In the genomic region with DNA sequence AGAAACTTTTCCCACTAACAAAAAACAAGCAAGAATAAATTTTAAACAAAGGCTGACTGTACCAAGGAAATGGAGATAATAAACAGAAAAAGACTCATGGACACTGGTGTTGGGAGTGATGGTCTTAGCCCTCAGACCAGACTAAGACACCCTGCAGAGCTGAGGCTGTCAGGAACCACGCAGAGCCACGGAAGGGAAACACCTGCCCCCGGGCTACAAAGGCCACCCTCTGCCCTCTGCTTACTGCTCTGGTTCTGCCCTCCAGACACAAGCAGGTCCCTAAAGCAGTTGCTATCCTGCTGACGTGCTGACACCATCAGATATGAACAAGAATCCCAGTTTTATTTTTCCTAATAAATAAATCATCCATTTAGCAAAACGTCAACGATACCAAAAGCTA, we compare ENCODE assay signal across 9 cellular contexts.
DNase-seq lines count a peak whose midpoint lies in the region; ATAC-seq and TF ChIP-seq lines count a peak whose summit lies in the region.
"Had no signal": no experiment of that assay in that cellular context is flagged by ENCODE, and none has a peak within 500 bp of the region (broad histone marks: within the 10 kb centered on the region; RNA-seq: fewer than 3 reads in every experiment).

No MANE protein-coding gene starts in this region.

- no peak for TF ChIP-seq CTCF in gastrocnemius medialis (IDR thresholded peaks at IDR 0.05 in 4 of 5, conservative IDR thresholded peaks at IDR 0.05 in 1 of 5)

- H3K36me3 ChIP-seq in esophagus (ENCODE audit: control insufficient read depth in 2 of 2, insufficient read depth in 2 of 2, low read length in 1 of 2) (no peaks in the 10 kb centered on the region), gastrocnemius medialis (no peaks in the 10 kb centered on the region)
- H3K36me3 ChIP-seq: Peyer's patch had no signal

- H3K4me1 Mint-ChIP-seq in T-helper 17 cell, result peaks cover 67% of the 10 kb centered on the region

- ATAC-seq in T-helper 17 cell, result no peak
- ATAC-seq in gastrocnemius medialis, result no peak
- ATAC-seq: K562 had no signal

- DNase-seq in ELF-1 (ENCODE audit: low read depth, low spot score), result peak; percentile 36
- no peak for DNase-seq in T-helper 17 cell
- no peak for DNase-seq in gastrocnemius medialis
- DNase-seq in HK-2 (ENCODE audit: unreplicated experiment), result no peak
- no peak for DNase-seq in NCI-H1105 (lab: John Stamatoyannopoulos, UW)
- DNase-seq in EL, result no peak

- H3K27me3 ChIP-seq in esophagus (ENCODE audit: control insufficient read depth in 1 of 2, insufficient read depth in 2 of 2, low read length in 2 of 2) (no peaks in the 10 kb centered on the region), gastrocnemius medialis (no peaks in the 10 kb centered on the region)
- H3K27me3 ChIP-seq: Peyer's patch had no signal

- H3K4me3 ChIP-seq in esophagus (ENCODE audit: low read depth in 1 of 2, low read length in 2 of 2) (no peak overlapping the region), gastrocnemius medialis (no peak overlapping the region)
- H3K4me3 ChIP-seq: K562, Peyer's patch had no signal

- 21 to 25% methylated on average over 6 of the region's 6 CpGs for WGBS in esophagus, 2 donors

- peak overlapping the region; percentile 52 for H3K4me3 Mint-ChIP-seq in T-helper 17 cell

- H3K27me3 Mint-ChIP-seq in T-helper 17 cell, result no peaks in the 10 kb centered on the region

- H3K36me3 Mint-ChIP-seq in T-helper 17 cell (ENCODE audit: low read depth), result no peaks in the 10 kb centered on the region

- intact Hi-C loops in gastrocnemius medialis (cut with DNase I; ENCODE audit: low total_unique reads), result no loop called here

- H3K27ac ChIP-seq in esophagus (ENCODE audit: low read depth in 2 of 2, low read length in 1 of 2) (peak overlapping the region; percentile 60 to 69), gastrocnemius medialis (peak overlapping the region; percentile 9 to 82 (median 49))

- H3K27ac Mint-ChIP-seq in T-helper 17 cell, result peak overlapping the region; percentile 96

- in situ Hi-C loops in gastrocnemius medialis (cut with MboI; ENCODE audit: low sequenced_read_pairs in 4 of 4), result no loop called here

- TF ChIP-seq POLR2A in gastrocnemius medialis (IDR thresholded peaks at IDR 0.05), result no peak

- H3K9me3 ChIP-seq in T-helper 17 cell (ENCODE audit: control insufficient read depth, low read length, poor library complexity, severe bottlenecking) (no peaks in the 10 kb centered on the region), esophagus (ENCODE audit: control insufficient read depth in 2 of 2, insufficient read depth in 1 of 2, low read depth in 1 of 2, low read length in 1 of 2) (no peaks in the 10 kb centered on the region), gastrocnemius medialis (no peaks in the 10 kb centered on the region)
- H3K9me3 ChIP-seq: Peyer's patch had no signal

- H3K4me1 ChIP-seq in esophagus (ENCODE audit: control insufficient read depth in 2 of 2, insufficient read depth in 2 of 2, low read length in 1 of 2) (peaks cover 27 to 41% of the 10 kb centered on the region in 2 donors), gastrocnemius medialis (peaks cover 89 to 97% of the 10 kb centered on the region in 2 donors)
